In the genomic region with DNA sequence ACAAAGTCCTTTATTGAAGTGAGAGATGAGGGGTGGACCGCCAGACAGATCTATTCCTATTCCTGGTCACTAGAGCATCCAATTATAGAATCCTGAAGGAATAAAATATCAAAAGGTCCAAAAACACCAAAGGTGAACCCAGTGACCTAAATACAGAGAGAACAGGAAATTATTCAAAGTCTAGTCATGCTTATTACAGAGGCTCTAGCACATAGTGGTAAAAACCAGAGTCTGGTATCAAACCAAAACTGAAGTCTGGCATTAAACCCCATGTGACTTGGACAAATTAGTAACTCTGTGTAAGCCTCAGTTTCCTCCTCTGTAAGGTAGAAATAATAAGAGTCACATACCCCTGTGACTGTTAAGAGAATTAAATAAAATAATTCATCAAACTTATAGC, we compare ENCODE assay signal across 27 cellular contexts.
DNase-seq lines count a peak whose midpoint lies in the region; ATAC-seq and TF ChIP-seq lines count a peak whose summit lies in the region.
"Had no signal": no experiment of that assay in that cellular context is flagged by ENCODE, and none has a peak within 500 bp of the region (broad histone marks: within the 10 kb centered on the region; RNA-seq: fewer than 3 reads in every experiment).

No MANE protein-coding gene starts in this region.

- H3K27me3 Mint-ChIP-seq in activated T-cell treated with anti-CD3 and anti-CD28 coated beads, Interleukin-2, amount 50 U/mL, for 4 hours (ENCODE audit: low read depth): peaks cover 13% of the 10 kb centered on the region
- peaks cover 23% of the 10 kb centered on the region for H3K27me3 Mint-ChIP-seq in stimulated activated naive CD8-positive, alpha-beta T cell treated with anti-CD3 and anti-CD28 coated beads, Interleukin-15, amount 100 ng/mL, for 72 hours
- H3K27me3 Mint-ChIP-seq: B cell had no signal

- H3K79me2 ChIP-seq in GM23248 (ENCODE audit: insufficient read depth): no peaks in the 10 kb centered on the region

- H4K20me1 ChIP-seq in GM23248 (ENCODE audit: insufficient read depth): no peaks in the 10 kb centered on the region

- DNase-seq in GM23248: peak; percentile 56
- no peak for DNase-seq in RWPE2 (ENCODE audit: low spot score)
- DNase-seq in fibroblast of pulmonary artery (ENCODE audit: low read depth): peak; percentile 24
- no peak for DNase-seq in ascending aorta (ENCODE audit: low spot score in 2 of 2)
- DNase-seq in activated T-cell treated with anti-CD3 and anti-CD28 coated beads, Interleukin-2, amount 50 U/mL, for 4 hours: no peak
- DNase-seq in T-helper 9 cell: no peak
- no peak for DNase-seq in stimulated activated naive CD8-positive, alpha-beta T cell treated with anti-CD3 and anti-CD28 coated beads, Interleukin-15, amount 100 ng/mL, for 72 hours
- DNase-seq: Caco-2; CD8-positive, alpha-beta T cell; DMS79 treated with DMSO at 0.1 percent for 48 hours; Karpas-422; MV-4-11; NCI-H1105; NCI-H1436 treated with DMSO at 0.1 percent for 48 hours; NCI-H187 treated with DMSO at 0.1 percent for 48 hours; NCI-H2171 treated with DMSO at 0.1 percent for 48 hours; NCI-H446 treated with DMSO at 0.1 percent for 48 hours; NCI-H526; NCI-H82; NK-92 treated with Interleukin-12 subunit alpha and Interleukin-12 subunit beta, amount 100 ng/mL, for 24 hours; PC-9; Right ventricle myocardium superior had no signal

- in situ Hi-C loops in GM23248 (cut with MboI): no loop called here

- no peak overlapping the region for H3K27ac Mint-ChIP-seq in stimulated activated naive CD8-positive, alpha-beta T cell treated with anti-CD3 and anti-CD28 coated beads, Interleukin-15, amount 100 ng/mL, for 72 hours
- H3K27ac Mint-ChIP-seq: B cell; CD8-positive, alpha-beta T cell had no signal

- H3K36me3 Mint-ChIP-seq in activated T-cell treated with anti-CD3 and anti-CD28 coated beads, Interleukin-2, amount 50 U/mL, for 4 hours (ENCODE audit: insufficient read depth): no peaks in the 10 kb centered on the region
- H3K36me3 Mint-ChIP-seq: CD8-positive, alpha-beta T cell had no signal

- H2AFZ ChIP-seq in GM23248: no peak overlapping the region
- H2AFZ ChIP-seq: PC-9 had no signal

- H3K9me3 ChIP-seq in GM23248 (ENCODE audit: low read depth) (no peaks in the 10 kb centered on the region), RWPE2 (ENCODE audit: severe bottlenecking) (no peaks in the 10 kb centered on the region), ascending aorta (no peaks in the 10 kb centered on the region)
- H3K9me3 ChIP-seq: A549, Caco-2, SJSA1 had no signal

- H3F3A ChIP-seq in GM23248 (ENCODE audit: insufficient read depth): peaks cover 8% of the 10 kb centered on the region

- 0 out of 3 replicates have a peak, but pooled peaks have one; percentile 57 for ATAC-seq in RWPE2 (ENCODE audit: low read depth)
- ATAC-seq in activated T-cell treated with anti-CD3 and anti-CD28 coated beads, Interleukin-2, amount 50 U/mL, for 4 hours: no peak
- no peak for ATAC-seq in stimulated activated naive CD8-positive, alpha-beta T cell treated with anti-CD3 and anti-CD28 coated beads, Interleukin-15, amount 100 ng/mL, for 72 hours
- ATAC-seq: A549; CD8-positive, alpha-beta T cell; HepG2 had no signal

- 91 to 96% methylated on average over 1 of the region's 1 CpG for WGBS in GM23248 (ENCODE audit: low coverage in 1 of 2, low lambda C conversion rate in 2 of 2, missing lambda C conversion rate in 2 of 2), 2 experiments

- no peaks in the 10 kb centered on the region for H3K27me3 ChIP-seq in GM23248 (replicated peaks; ENCODE audit: insufficient read depth)
- H3K27me3 ChIP-seq in RWPE2 (ENCODE audit: insufficient read depth, poor library complexity, severe bottlenecking): no peaks in the 10 kb centered on the region
- H3K27me3 ChIP-seq in ascending aorta: no peaks in the 10 kb centered on the region

- H3K9me3 Mint-ChIP-seq in activated T-cell treated with anti-CD3 and anti-CD28 coated beads, Interleukin-2, amount 50 U/mL, for 4 hours: peaks cover 7% of the 10 kb centered on the region
- H3K9me3 Mint-ChIP-seq in stimulated activated naive CD8-positive, alpha-beta T cell treated with anti-CD3 and anti-CD28 coated beads, Interleukin-15, amount 100 ng/mL, for 72 hours: peaks cover 5 to 9% of the 10 kb centered on the region in 2 donors

- H3K4me1 Mint-ChIP-seq in activated T-cell treated with anti-CD3 and anti-CD28 coated beads, Interleukin-2, amount 50 U/mL, for 4 hours (ENCODE audit: low read depth): no peaks in the 10 kb centered on the region
- no peaks in the 10 kb centered on the region for H3K4me1 Mint-ChIP-seq in stimulated activated naive CD8-positive, alpha-beta T cell treated with anti-CD3 and anti-CD28 coated beads, Interleukin-15, amount 100 ng/mL, for 72 hours

- no peaks in the 10 kb centered on the region for H3K36me3 ChIP-seq in GM23248 (ENCODE audit: low read depth)
- no peaks in the 10 kb centered on the region for H3K36me3 ChIP-seq in RWPE2 (ENCODE audit: low read depth)
- no peaks in the 10 kb centered on the region for H3K36me3 ChIP-seq in ascending aorta
- H3K36me3 ChIP-seq: SJSA1 had no signal

- no peak overlapping the region for H3K9ac ChIP-seq in GM23248

- intact Hi-C loops in ascending aorta (cut with DNase I): no loop called here

- TF ChIP-seq CTCF in RWPE2 (IDR thresholded peaks at IDR 0.05; ENCODE audit: poor library complexity, severe bottlenecking) (no peak), fibroblast of pulmonary artery (IDR thresholded peaks at IDR 0.05; ENCODE audit: low read length, missing control alignments) (no peak), ascending aorta (IDR thresholded peaks at IDR 0.05) (no peak)

- H3K27ac ChIP-seq in GM23248 (peak overlapping the region; percentile 67), RWPE2 (ENCODE audit: poor library complexity, severe bottlenecking) (no peak overlapping the region), ascending aorta (no peak overlapping the region)
- H3K27ac ChIP-seq: A549, C4-2B, PC-9, SJSA1 had no signal

- H3K4me1 ChIP-seq in GM23248 (ENCODE audit: insufficient read depth) (peaks cover 31% of the 10 kb centered on the region), RWPE2 (ENCODE audit: insufficient read depth, poor library complexity, severe bottlenecking) (no peaks in the 10 kb centered on the region), ascending aorta (no peaks in the 10 kb centered on the region)
- H3K4me1 ChIP-seq: A549, Caco-2, SJSA1 had no signal

- H3K9me2 ChIP-seq in GM23248 (ENCODE audit: insufficient read depth): no peaks in the 10 kb centered on the region

- peak overlapping the region; percentile 39 for H3K4me2 ChIP-seq in GM23248 (ENCODE audit: unreplicated experiment)
- H3K4me2 ChIP-seq: A549, PC-9 had no signal

- no peak overlapping the region for H3K4me3 Mint-ChIP-seq in activated T-cell treated with anti-CD3 and anti-CD28 coated beads, Interleukin-2, amount 50 U/mL, for 4 hours
- no peak overlapping the region for H3K4me3 Mint-ChIP-seq in stimulated activated naive CD8-positive, alpha-beta T cell treated with anti-CD3 and anti-CD28 coated beads, Interleukin-15, amount 100 ng/mL, for 72 hours
- H3K4me3 Mint-ChIP-seq: B cell; CD8-positive, alpha-beta T cell had no signal

- H3K4me3 ChIP-seq in GM23248: no peak overlapping the region
- H3K4me3 ChIP-seq in RWPE2 (ENCODE audit: severe bottlenecking): no peak overlapping the region
- no peak overlapping the region for H3K4me3 ChIP-seq in fibroblast of pulmonary artery (replicated peaks; ENCODE audit: low read depth, low read length)
- H3K4me3 ChIP-seq in ascending aorta: no peak overlapping the region
- H3K4me3 ChIP-seq: A549, PC-9, SJSA1 had no signal

Comparison
In these comparisons a context has a peak if more than half of its experiments do, and no peak if none do; other contexts are left out.
1. DNase-seq: peak in GM23248 (single experiment) and fibroblast of pulmonary artery (single experiment); none in RWPE2 (single experiment), ascending aorta (0 of 2), activated T-cell treated with anti-CD3 and anti-CD28 coated beads, Interleukin-2, amount 50 U/mL, for 4 hours (single experiment), T-helper 9 cell (single experiment) and stimulated activated naive CD8-positive, alpha-beta T cell treated with anti-CD3 and anti-CD28 coated beads, Interleukin-15, amount 100 ng/mL, for 72 hours (0 of 2).